In genomic region chr5:41416336-41416735, GRCh38 we compare ENCODE assay signal across 1 cellular context.
TF ChIP-seq lines count a peak whose summit lies in the region.

No MANE protein-coding gene starts in this region.

TF ChIP-seq in IMR-90, 13 proteins besides CTCF, POLR2A, EP300 and RAD21:
- TF ChIP-seq BHLHE40 (IDR thresholded peaks at IDR 0.05; ENCODE audit: low read depth, low read length) = no peak
- TF ChIP-seq ELK1 (IDR thresholded peaks at IDR 0.05; ENCODE audit: borderline replicate concordance, low read depth, low read length) = no peak
- no peak for TF ChIP-seq CEBPB (IDR thresholded peaks at IDR 0.05; ENCODE audit: low read depth, low read length)
- no peak for TF ChIP-seq USF2 (IDR thresholded peaks at IDR 0.05; ENCODE audit: low read depth, low read length)
- no peak for TF ChIP-seq MXI1 (IDR thresholded peaks at IDR 0.05; ENCODE audit: borderline replicate concordance, low read depth, low read length)
- no peak for TF ChIP-seq CHD1 (IDR thresholded peaks at IDR 0.05; ENCODE audit: low read depth, low read length)
- no peak for TF ChIP-seq MAZ (IDR thresholded peaks at IDR 0.05; ENCODE audit: borderline replicate concordance, low read depth, low read length)
- no peak for TF ChIP-seq MAFK (IDR thresholded peaks at IDR 0.05; ENCODE audit: low read depth, low read length)
- no peak for TF ChIP-seq NFE2L2 (IDR thresholded peaks at IDR 0.05; ENCODE audit: low read depth, low read length)
- no peak for TF ChIP-seq SMC3 (IDR thresholded peaks at IDR 0.05; ENCODE audit: low read depth, low read length)
- TF ChIP-seq RFX5 (IDR thresholded peaks at IDR 0.05; ENCODE audit: low read depth, low read length) = no peak
- no peak for TF ChIP-seq RCOR1 (IDR thresholded peaks at IDR 0.05; ENCODE audit: insufficient replicate concordance, low read length)
- no peak for TF ChIP-seq FOS (IDR thresholded peaks at IDR 0.05; ENCODE audit: low read depth, low read length)
